In the genomic region with DNA sequence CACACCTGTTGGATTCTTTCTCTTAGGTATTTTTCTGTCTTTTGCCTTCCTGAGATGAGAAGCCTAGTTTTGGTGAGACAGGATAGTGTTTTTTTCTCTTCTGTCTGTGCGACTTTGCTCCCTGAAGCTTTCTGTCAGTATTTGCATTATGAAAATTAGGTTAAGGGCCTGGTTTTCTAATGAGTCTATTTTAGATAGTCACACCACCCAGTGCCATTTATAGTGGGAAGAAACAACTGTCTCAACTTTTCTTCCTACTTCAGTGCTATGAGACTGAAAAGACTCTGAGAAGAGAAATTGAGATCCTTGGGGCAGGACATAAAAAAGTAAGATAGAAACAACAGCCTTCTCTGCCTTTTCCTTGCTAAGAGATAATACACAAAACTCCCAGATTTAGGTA, we compare ENCODE assay signal across 22 cellular contexts. TPM values are rescaled to one million over a fixed set of nuclear protein-coding genes. Genes with fewer than 3 reads are reported as not detected.
DNase-seq lines count a peak whose midpoint lies in the region; ATAC-seq and TF ChIP-seq lines count a peak whose summit lies in the region.
"Had no signal": no experiment of that assay in that cellular context is flagged by ENCODE, and none has a peak within 500 bp of the region (broad histone marks: within the 10 kb centered on the region; RNA-seq: fewer than 3 reads in every experiment).

No MANE protein-coding gene starts in this region.

- H3K9me2 ChIP-seq in SU-DHL-6 (replicated peaks; ENCODE audit: insufficient read depth, low read length): no peaks in the 10 kb centered on the region

- peaks cover 19% of the 10 kb centered on the region for H3K4me1 ChIP-seq in HUES48 (ENCODE audit: control insufficient read depth, insufficient read depth, low read length)
- H3K4me1 ChIP-seq: BE2C, HAP-1 had no signal

- no peak overlapping the region for H3K4me3 ChIP-seq in HUES48 (ENCODE audit: low read depth, low read length)
- no peak overlapping the region for H3K4me3 ChIP-seq in SU-DHL-6 (ENCODE audit: insufficient read depth, low read length, poor library complexity, severe bottlenecking)
- H3K4me3 ChIP-seq: GM12878, HAP-1, K562 had no signal

- peak overlapping the region; percentile 8 for H3K4me2 ChIP-seq in SU-DHL-6 (ENCODE audit: low read depth, low read length, poor library complexity, severe bottlenecking)

- H3K27me3 ChIP-seq in HUES48 (ENCODE audit: control insufficient read depth, insufficient read depth, low read length) (no peaks in the 10 kb centered on the region), SU-DHL-6 (ENCODE audit: low read length) (no peaks in the 10 kb centered on the region)
- H3K27me3 ChIP-seq: BE2C had no signal

- H3F3A ChIP-seq in SU-DHL-6 (ENCODE audit: insufficient read depth): no peaks in the 10 kb centered on the region

- no peaks in the 10 kb centered on the region for H4K20me1 ChIP-seq in SU-DHL-6 (ENCODE audit: low read depth, low read length)

- peaks cover 14% of the 10 kb centered on the region for H3K36me3 Mint-ChIP-seq in mesothelial cell of epicardium

- H3K36me3 ChIP-seq in HUES48 (ENCODE audit: control insufficient read depth, insufficient read depth, low read length): no peaks in the 10 kb centered on the region
- H3K36me3 ChIP-seq in SU-DHL-6 (ENCODE audit: low read length): no peaks in the 10 kb centered on the region
- H3K36me3 ChIP-seq: HAP-1 had no signal

- H3K27ac ChIP-seq in HUES48 (ENCODE audit: low read depth, low read length): peak overlapping the region; percentile 80
- no peak overlapping the region for H3K27ac ChIP-seq in SU-DHL-6 (ENCODE audit: low read depth, low read length)
- H3K27ac ChIP-seq: HL-60 had no signal

- H3K9me3 ChIP-seq in HUES48 (ENCODE audit: control insufficient read depth, insufficient read depth, low read length) (peaks cover 12% of the 10 kb centered on the region; the same call in 1 of the 2 replicates), SU-DHL-6 (ENCODE audit: insufficient read depth, low read length) (no peaks in the 10 kb centered on the region)
- H3K9me3 ChIP-seq: BE2C, HAP-1 had no signal

- peak overlapping the region; percentile 18 for H3K27ac Mint-ChIP-seq in mesothelial cell of epicardium
- H3K27ac Mint-ChIP-seq: CD8-positive, alpha-beta memory T cell had no signal

- peaks cover 10% of the 10 kb centered on the region for H3K4me1 Mint-ChIP-seq in mesothelial cell of epicardium
- H3K4me1 Mint-ChIP-seq: CD4-positive, CD25-positive, alpha-beta regulatory T cell; CD8-positive, alpha-beta memory T cell had no signal

- TF ChIP-seq CTCF in SU-DHL-6 (IDR thresholded peaks at IDR 0.05; ENCODE audit: insufficient read depth, low read length, poor library complexity, severe bottlenecking) (no peak), mesothelial cell of epicardium (IDR thresholded peaks at IDR 0.05; ENCODE audit: unreplicated experiment) (no peak)

- ATAC-seq in HG03565 (IDR thresholded peaks at IDR 0.05; ENCODE audit: unreplicated experiment): no peak
- ATAC-seq: GM12878, K562 had no signal

- no peaks in the 10 kb centered on the region for H3K79me2 ChIP-seq in SU-DHL-6 (ENCODE audit: insufficient read depth, low read length)

- H3K4me3 Mint-ChIP-seq in mesothelial cell of epicardium: no peak overlapping the region
- H3K4me3 Mint-ChIP-seq: CD4-positive, CD25-positive, alpha-beta regulatory T cell; CD8-positive, alpha-beta memory T cell had no signal

- no peaks in the 10 kb centered on the region for H3K27me3 Mint-ChIP-seq in mesothelial cell of epicardium (ENCODE audit: low read depth)

- H3K9me3 Mint-ChIP-seq in mesothelial cell of epicardium: peaks cover 11% of the 10 kb centered on the region

- H3K9ac ChIP-seq in HUES48 (ENCODE audit: low read depth, low read length): no peak overlapping the region
- no peak overlapping the region for H3K9ac ChIP-seq in SU-DHL-6 (ENCODE audit: low read length)

- H2AFZ ChIP-seq in SU-DHL-6 (ENCODE audit: low read depth, low read length, severe bottlenecking): no peak overlapping the region

- DNase-seq in NAMALWA (ENCODE audit: low spot score) (peak; percentile 14), mesothelial cell of epicardium (ENCODE audit: low spot score in 2 of 2, unreplicated experiment in 2 of 2) (no peak), activated T-cell treated with anti-CD3 and anti-CD28 coated beads for 4 hours (no peak), SIG-M5 (lab: John Stamatoyannopoulos, UW) (no peak)
- DNase-seq: ACHN; BE2C; C1 segment of cervical spinal cord; CD4-positive, CD25-positive, alpha-beta regulatory T cell; CD8-positive, alpha-beta memory T cell; COR-L47; DMS 273 treated with DMSO at 0.1 percent for 48 hours; DMS53; DND-41; EL; IMR-90 had no signal

RNA-seq across cellular contexts. Expression of a gene that starts 53.6 kb away (rescaled TPM):
- total RNA-seq in mesothelial cell of epicardium: 22.1 to 23.3 TPM (median 23.2 TPM) in 3 replicates
